Comparison of ENCODE assay signal across 2 cellular contexts in the genomic region with DNA sequence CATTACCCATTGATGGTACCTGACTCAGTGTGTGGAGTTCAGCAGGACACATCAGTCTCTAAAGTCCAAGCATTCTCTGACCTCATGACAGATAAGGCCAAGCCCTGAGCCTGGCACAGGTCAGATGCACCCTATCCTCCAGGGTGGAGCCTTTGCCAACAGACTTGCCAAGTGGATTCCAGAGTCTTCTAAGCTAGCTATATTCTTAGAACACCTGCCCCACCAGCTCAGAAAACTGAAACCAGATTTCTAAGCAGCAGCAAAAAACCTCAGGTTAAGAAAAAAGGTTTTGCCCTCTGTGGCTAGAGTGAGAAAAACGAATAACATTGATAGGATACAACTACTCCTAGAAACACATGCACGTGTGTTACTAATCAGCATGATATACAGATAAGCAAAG.
TF ChIP-seq lines count a peak whose summit lies in the region.

No MANE protein-coding gene starts in this region.

TF ChIP-seq in liver, 16 proteins besides CTCF, POLR2A, EP300 and RAD21:
- peak; percentile 65 to 78 for TF ChIP-seq HNF4A (conservative IDR thresholded peaks at IDR 0.05)
- TF ChIP-seq FOXA1 (IDR thresholded peaks at IDR 0.05), result no peak
- TF ChIP-seq RXRA (IDR thresholded peaks at IDR 0.05), result peak in 1 of 2 donors; percentile 61

TF ChIP-seq in HepG2, 621 proteins besides CTCF, POLR2A, EP300 and RAD21:
- TF ChIP-seq ZNF788 (CRISPR knock-in tag; IDR thresholded peaks at IDR 0.05; ENCODE audit: borderline replicate concordance) (no peak), ZFAT (CRISPR knock-in tag; conservative IDR thresholded peaks at IDR 0.05) (no peak)
